8 cellular contexts compared by ENCODE assay signal in genomic region chr4:4995103-4995761, GRCh38. TPM values are rescaled to one million over a fixed set of nuclear protein-coding genes. Genes with fewer than 3 reads are reported as not detected.
DNase-seq lines count a peak whose midpoint lies in the region; ATAC-seq, FAIRE-seq and TF ChIP-seq lines count a peak whose summit lies in the region.

No MANE protein-coding gene starts in this region.

- FAIRE-seq in GM12892 (lab: Jason Lieb, UNC) (peak; percentile 60), RCC 7860 (lab: Jason Lieb, UNC) (no peak)

- no peak for ATAC-seq in HG03521 (IDR thresholded peaks at IDR 0.05; ENCODE audit: unreplicated experiment)

- TF ChIP-seq CTCF in AG09319 (IDR thresholded peaks at IDR 0.05; ENCODE audit: low read depth, low read length) (peak; percentile 94), HL-60 (IDR thresholded peaks at IDR 0.05; ENCODE audit: insufficient read depth, low read length) (peak; percentile 87)

- H3K27ac ChIP-seq in HL-60 (replicated peaks), result no peak overlapping the region

- no peak for TF ChIP-seq POLR2A in GM12892 (IDR thresholded peaks at IDR 0.05; ENCODE audit: low read depth, low read length)

- no peak overlapping the region for H3K4me3 ChIP-seq in HL-60 (replicated peaks; ENCODE audit: insufficient read depth, low read length)

- DNase-seq in AG09319 (ENCODE audit: extremely low read depth, low read depth) (peak; percentile 40), GM12892 (ENCODE audit: insufficient read length) (peak; percentile 71), HL-60 (ENCODE audit: low read depth in 1 of 2, low spot score in 1 of 2) (peak; percentile 2 to 51), RCC 7860 (ENCODE audit: low spot score) (peak; percentile 33), amygdala (lab: John Stamatoyannopoulos, UW) (peak in 30 of 56 donors; percentile 2 to 75 (median 26)), hepatic stellate cell (ENCODE audit: low spot score) (peak; percentile 81), renal cortical epithelial cell (ENCODE audit: low read depth) (peak; percentile 47)

- no peaks in the 10 kb centered on the region for H3K27me3 ChIP-seq in HL-60 (ENCODE audit: insufficient read depth, poor library complexity, severe bottlenecking)

RNA-seq across cellular contexts. Expression of gene CYTL1, which starts 24.0 kb away (rescaled TPM):
- not detected for polyA plus RNA-seq in GM12892 (2012; ENCODE audit: missing spikeins)
- total RNA-seq in renal cortical epithelial cell, result 5.0 TPM in 1 of 2 replicates, not detected in the other

RNA-seq across cellular contexts. Expression of gene STK32B, which starts 56.0 kb away (rescaled TPM):
- polyA plus RNA-seq in GM12892 (2012; ENCODE audit: missing spikeins), result not detected
- total RNA-seq in renal cortical epithelial cell, result 9.7 and 13.6 TPM in 2 replicates

Comparison
In these comparisons a context has a peak if more than half of its experiments do, and no peak if none do; other contexts are left out.
1. DNase-seq: peak in every context shown above with its lines; median percentile 81 in hepatic stellate cell; 71 in GM12892; 47 in renal cortical epithelial cell; 40 in AG09319; 33 in RCC 7860; 26 in HL-60; 26 in amygdala.